In the genomic region with DNA sequence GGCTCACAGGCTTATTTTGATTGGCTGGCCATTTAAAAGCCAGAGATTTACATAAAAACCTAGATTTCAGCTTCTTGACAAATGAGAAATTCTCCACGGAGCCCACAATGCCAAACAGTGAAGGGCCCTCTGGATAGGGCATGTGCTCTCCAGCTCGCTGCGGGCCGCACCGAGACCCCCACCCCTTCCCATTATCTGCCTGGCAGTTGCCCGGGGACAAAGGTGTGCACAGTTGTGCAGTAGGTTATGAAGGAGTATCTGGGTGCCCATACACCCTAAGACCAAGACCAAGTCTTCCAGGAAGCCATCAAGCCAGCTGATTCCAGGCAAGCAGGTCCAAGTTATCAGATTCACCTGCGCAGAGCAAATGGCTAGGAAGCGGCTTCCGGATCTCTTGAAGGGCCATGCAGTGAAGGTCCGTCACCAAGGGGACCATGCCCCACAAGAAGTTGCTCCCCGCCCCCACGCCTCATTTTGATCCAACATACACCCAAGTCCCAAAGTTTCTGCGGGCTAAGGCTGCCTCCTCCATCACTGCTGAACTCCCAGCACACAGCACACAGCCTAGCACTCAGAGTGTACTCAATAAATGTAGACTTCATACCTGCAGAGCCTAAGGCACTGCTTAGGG, we compare ENCODE assay signal across 1 cellular context.
TF ChIP-seq lines count a peak whose summit lies in the region.

No MANE protein-coding gene starts in this region.

TF ChIP-seq in HCT116, 20 proteins besides CTCF, POLR2A, EP300 and RAD21 (continued from another document):
- TF ChIP-seq, protein P1, sequence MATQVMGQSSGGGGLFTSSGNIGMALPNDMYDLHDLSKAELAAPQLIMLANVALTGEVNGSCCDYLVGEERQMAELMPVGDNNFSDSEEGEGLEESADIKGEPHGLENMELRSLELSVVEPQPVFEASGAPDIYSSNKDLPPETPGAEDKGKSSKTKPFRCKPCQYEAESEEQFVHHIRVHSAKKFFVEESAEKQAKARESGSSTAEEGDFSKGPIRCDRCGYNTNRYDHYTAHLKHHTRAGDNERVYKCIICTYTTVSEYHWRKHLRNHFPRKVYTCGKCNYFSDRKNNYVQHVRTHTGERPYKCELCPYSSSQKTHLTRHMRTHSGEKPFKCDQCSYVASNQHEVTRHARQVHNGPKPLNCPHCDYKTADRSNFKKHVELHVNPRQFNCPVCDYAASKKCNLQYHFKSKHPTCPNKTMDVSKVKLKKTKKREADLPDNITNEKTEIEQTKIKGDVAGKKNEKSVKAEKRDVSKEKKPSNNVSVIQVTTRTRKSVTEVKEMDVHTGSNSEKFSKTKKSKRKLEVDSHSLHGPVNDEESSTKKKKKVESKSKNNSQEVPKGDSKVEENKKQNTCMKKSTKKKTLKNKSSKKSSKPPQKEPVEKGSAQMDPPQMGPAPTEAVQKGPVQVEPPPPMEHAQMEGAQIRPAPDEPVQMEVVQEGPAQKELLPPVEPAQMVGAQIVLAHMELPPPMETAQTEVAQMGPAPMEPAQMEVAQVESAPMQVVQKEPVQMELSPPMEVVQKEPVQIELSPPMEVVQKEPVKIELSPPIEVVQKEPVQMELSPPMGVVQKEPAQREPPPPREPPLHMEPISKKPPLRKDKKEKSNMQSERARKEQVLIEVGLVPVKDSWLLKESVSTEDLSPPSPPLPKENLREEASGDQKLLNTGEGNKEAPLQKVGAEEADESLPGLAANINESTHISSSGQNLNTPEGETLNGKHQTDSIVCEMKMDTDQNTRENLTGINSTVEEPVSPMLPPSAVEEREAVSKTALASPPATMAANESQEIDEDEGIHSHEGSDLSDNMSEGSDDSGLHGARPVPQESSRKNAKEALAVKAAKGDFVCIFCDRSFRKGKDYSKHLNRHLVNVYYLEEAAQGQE (IDR thresholded peaks at IDR 0.05; ENCODE audit: low read depth): no peak
- TF ChIP-seq, protein P2, sequence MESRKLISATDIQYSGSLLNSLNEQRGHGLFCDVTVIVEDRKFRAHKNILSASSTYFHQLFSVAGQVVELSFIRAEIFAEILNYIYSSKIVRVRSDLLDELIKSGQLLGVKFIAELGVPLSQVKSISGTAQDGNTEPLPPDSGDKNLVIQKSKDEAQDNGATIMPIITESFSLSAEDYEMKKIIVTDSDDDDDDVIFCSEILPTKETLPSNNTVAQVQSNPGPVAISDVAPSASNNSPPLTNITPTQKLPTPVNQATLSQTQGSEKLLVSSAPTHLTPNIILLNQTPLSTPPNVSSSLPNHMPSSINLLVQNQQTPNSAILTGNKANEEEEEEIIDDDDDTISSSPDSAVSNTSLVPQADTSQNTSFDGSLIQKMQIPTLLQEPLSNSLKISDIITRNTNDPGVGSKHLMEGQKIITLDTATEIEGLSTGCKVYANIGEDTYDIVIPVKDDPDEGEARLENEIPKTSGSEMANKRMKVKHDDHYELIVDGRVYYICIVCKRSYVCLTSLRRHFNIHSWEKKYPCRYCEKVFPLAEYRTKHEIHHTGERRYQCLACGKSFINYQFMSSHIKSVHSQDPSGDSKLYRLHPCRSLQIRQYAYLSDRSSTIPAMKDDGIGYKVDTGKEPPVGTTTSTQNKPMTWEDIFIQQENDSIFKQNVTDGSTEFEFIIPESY (IDR thresholded peaks at IDR 0.05; ENCODE audit: extremely low read depth, insufficient replicate concordance, low read length): no peak
- TF ChIP-seq SIN3A (IDR thresholded peaks at IDR 0.05; ENCODE audit: low read depth) (no peak), CBX3 (IDR thresholded peaks at IDR 0.05; ENCODE audit: low read depth) (no peak), ZFX (IDR thresholded peaks at IDR 0.05) (no peak), POLR2AphosphoS5 (IDR thresholded peaks at IDR 0.05; ENCODE audit: low read depth, low read length) (no peak), SRF (IDR thresholded peaks at IDR 0.05; ENCODE audit: low read depth) (no peak), EGR1 (IDR thresholded peaks at IDR 0.05; ENCODE audit: low read depth) (no peak), ELF1 (IDR thresholded peaks at IDR 0.05; ENCODE audit: borderline replicate concordance, low read depth) (no peak), TCF7L2 (IDR thresholded peaks at IDR 0.05; ENCODE audit: borderline replicate concordance, extremely low read depth, insufficient read depth, insufficient read length) (no peak), EZH2 (IDR thresholded peaks at IDR 0.05) (no peak)
- TF ChIP-seq, protein P3, sequence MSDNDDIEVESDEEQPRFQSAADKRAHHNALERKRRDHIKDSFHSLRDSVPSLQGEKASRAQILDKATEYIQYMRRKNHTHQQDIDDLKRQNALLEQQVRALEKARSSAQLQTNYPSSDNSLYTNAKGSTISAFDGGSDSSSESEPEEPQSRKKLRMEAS (IDR thresholded peaks at IDR 0.05): no peak
